8 cellular contexts compared by ENCODE assay signal in genomic region chr17:56786989-56787482, GRCh38. TPM values are rescaled to one million over a fixed set of nuclear protein-coding genes. Genes with fewer than 3 reads are reported as not detected.
DNase-seq lines count a peak whose midpoint lies in the region; ATAC-seq, FAIRE-seq and TF ChIP-seq lines count a peak whose summit lies in the region.

No MANE protein-coding gene starts in this region.

- intact Hi-C loops in cardiac septum (cut with DNase I), result no loop called here

- no peak for DNase-seq in GM12892 (ENCODE audit: insufficient read length)
- peak; percentile 88 for DNase-seq in NCI-H460 (ENCODE audit: extremely low read depth, low read depth)
- DNase-seq in activated T-cell treated with anti-CD3 and anti-CD28 coated beads for 24 hours (ENCODE audit: low read depth), result peak; percentile 58
- DNase-seq in iris pigment epithelial cell (ENCODE audit: low read depth), result peak; percentile 98
- peak; percentile 36 for DNase-seq in stimulated activated CD8-positive, alpha-beta memory T cell treated with anti-CD3 and anti-CD28 coated beads, Interleukin-4, amount 100 ng/mL, for 24 hours (ENCODE audit: low read depth)
- DNase-seq in DMS 273 treated with DMSO at 0.1 percent for 48 hours (lab: John Stamatoyannopoulos, UW), result no peak
- DNase-seq in cardiac septum (ENCODE audit: low spot score), result no peak

- FAIRE-seq in GM12892 (lab: Jason Lieb, UNC), result peak; percentile 21

- ATAC-seq in HG02642 (IDR thresholded peaks at IDR 0.05; ENCODE audit: poor library complexity, unreplicated experiment), result peak; percentile 86

- TF ChIP-seq POLR2A in GM12892 (IDR thresholded peaks at IDR 0.05; ENCODE audit: low read depth, low read length), result no peak

RNA-seq across cellular contexts. Expression of gene C17orf67, which starts 46.7 kb away (rescaled TPM):
- polyA plus RNA-seq in GM12892 (2012; ENCODE audit: missing spikeins), result 1.6 TPM
- total RNA-seq in NCI-H460 (2014; rRNA removed; shearing (Covaris generic)), result 0.32 and 0.50 TPM in 2 replicates
- polyA plus RNA-seq in NCI-H460 (2014; cell fraction: nucleus; rRNA removed), result 0.51 and 1.5 TPM in 2 replicates
- 0.83 TPM for total RNA-seq in cardiac septum

RNA-seq across cellular contexts. Expression of gene DGKE, which starts 46.9 kb away (rescaled TPM):
- 5.4 TPM for polyA plus RNA-seq in GM12892 (2012; ENCODE audit: missing spikeins)
- total RNA-seq in NCI-H460 (2014; rRNA removed; shearing (Covaris generic)), result 9.1 and 9.8 TPM in 2 replicates
- polyA plus RNA-seq in NCI-H460 (2014; cell fraction: nucleus; rRNA removed), result 13.7 and 17.9 TPM in 2 replicates
- 2.2 TPM for total RNA-seq in cardiac septum

Comparison
In these comparisons a context has a peak if more than half of its experiments do, and no peak if none do; other contexts are left out.
1. DNase-seq: peak in NCI-H460 (single experiment), activated T-cell treated with anti-CD3 and anti-CD28 coated beads for 24 hours (single experiment), iris pigment epithelial cell (single experiment) and stimulated activated CD8-positive, alpha-beta memory T cell treated with anti-CD3 and anti-CD28 coated beads, Interleukin-4, amount 100 ng/mL, for 24 hours (single experiment); none in GM12892 (single experiment), DMS 273 treated with DMSO at 0.1 percent for 48 hours (single experiment) and cardiac septum (single experiment).